ENCODE assay signal across 1 cellular context in genomic region chr3:121834734-121835709, GRCh38.
TF ChIP-seq lines count a peak whose summit lies in the region.

TSS of gene EAF2 (plus strand) at chr3:121835209. CDS start at chr3:121835286, 77 bp downstream.
A gene with protein sequence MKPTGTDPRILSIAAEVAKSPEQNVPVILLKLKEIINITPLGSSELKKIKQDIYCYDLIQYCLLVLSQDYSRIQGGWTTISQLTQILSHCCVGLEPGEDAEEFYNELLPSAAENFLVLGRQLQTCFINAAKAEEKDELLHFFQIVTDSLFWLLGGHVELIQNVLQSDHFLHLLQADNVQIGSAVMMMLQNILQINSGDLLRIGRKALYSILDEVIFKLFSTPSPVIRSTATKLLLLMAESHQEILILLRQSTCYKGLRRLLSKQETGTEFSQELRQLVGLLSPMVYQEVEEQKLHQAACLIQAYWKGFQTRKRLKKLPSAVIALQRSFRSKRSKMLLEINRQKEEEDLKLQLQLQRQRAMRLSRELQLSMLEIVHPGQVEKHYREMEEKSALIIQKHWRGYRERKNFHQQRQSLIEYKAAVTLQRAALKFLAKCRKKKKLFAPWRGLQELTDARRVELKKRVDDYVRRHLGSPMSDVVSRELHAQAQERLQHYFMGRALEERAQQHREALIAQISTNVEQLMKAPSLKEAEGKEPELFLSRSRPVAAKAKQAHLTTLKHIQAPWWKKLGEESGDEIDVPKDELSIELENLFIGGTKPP (minus strand): TSS chr3:121835060. CDS start chr3:121828960, 6,100 bp downstream.

TF ChIP-seq in HEK293, 187 proteins besides CTCF, POLR2A, EP300 and RAD21 (continued from another document):
- TF ChIP-seq ZNF398 (tag by site-specific recombination; IDR thresholded peaks at IDR 0.05) (peak; percentile 42; the same call in 1 of the 2 replicates), ZFP37 (tag by site-specific recombination; IDR thresholded peaks at IDR 0.05) (0 out of 2 replicates have a peak, but pooled peaks have one; percentile 24), ZBTB20 (tag by site-specific recombination; IDR thresholded peaks at IDR 0.05) (peak; percentile 31; the same call in 1 of the 2 replicates), ZBTB11 (tag by site-specific recombination; conservative IDR thresholded peaks at IDR 0.05; ENCODE audit: low read depth) (0 out of 2 replicates have a peak, but pooled peaks have one; percentile 23), ZNF184 (tag by site-specific recombination; IDR thresholded peaks at IDR 0.05) (no peak)
